In genomic region chr2:239955989-239956817, GRCh38 we compare ENCODE assay signal across 17 cellular contexts.
"Had no signal": no experiment of that assay in that cellular context is flagged by ENCODE, and none has a peak within 500 bp of the region (broad histone marks: within the 10 kb centered on the region; RNA-seq: fewer than 3 reads in every experiment).

No MANE protein-coding gene starts in this region.

- H3K27me3 Mint-ChIP-seq: activated naive CD4-positive, alpha-beta T cell treated with anti-CD3 and anti-CD28 coated beads, Interleukin-2, amount 50 U/mL, for 24 hours; memory B cell; naive thymus-derived CD4-positive, alpha-beta T cell; stimulated activated naive CD8-positive, alpha-beta T cell treated with anti-CD3 and anti-CD28 coated beads, Interleukin-15, Interleukin-2, amounts not matched to agents 100 ng/mL and 50 ng/mL, for 24 hours had no signal

- H3K9me3 Mint-ChIP-seq: activated naive CD4-positive, alpha-beta T cell treated with anti-CD3 and anti-CD28 coated beads, Interleukin-2, amount 50 U/mL, for 24 hours; activated T-cell treated with anti-CD3 and anti-CD28 coated beads, Interleukin-2, amount 50 U/mL, for 72 hours; memory B cell; naive thymus-derived CD4-positive, alpha-beta T cell; stimulated activated naive CD8-positive, alpha-beta T cell treated with anti-CD3 and anti-CD28 coated beads, Interleukin-15, Interleukin-2, amounts not matched to agents 100 ng/mL and 50 ng/mL, for 24 hours had no signal

- H3K27ac ChIP-seq: pancreas, vagina had no signal

- H3K4me3 Mint-ChIP-seq: activated naive CD4-positive, alpha-beta T cell treated with anti-CD3 and anti-CD28 coated beads, Interleukin-2, amount 50 U/mL, for 24 hours; activated T-cell treated with anti-CD3 and anti-CD28 coated beads, Interleukin-2, amount 50 U/mL, for 72 hours; memory B cell; naive thymus-derived CD4-positive, alpha-beta T cell; stimulated activated naive CD8-positive, alpha-beta T cell treated with anti-CD3 and anti-CD28 coated beads, Interleukin-15, Interleukin-2, amounts not matched to agents 100 ng/mL and 50 ng/mL, for 24 hours had no signal

- DNase-seq: activated CD4-positive, alpha-beta T cell treated with anti-CD3 and anti-CD28 coated beads, Interleukin-2, amount 50 U/mL, for 4 hours; activated gamma-delta T cell; activated T-cell treated with anti-CD3 and anti-CD28 coated beads, Interleukin-2, amount 50 U/mL, for 72 hours; foreskin fibroblast; islet precursor cell; naive thymus-derived CD4-positive, alpha-beta T cell; stimulated activated CD4-positive, alpha-beta T cell treated with anti-CD3 and anti-CD28 coated beads, Interleukin-2, amount 100 ng/mL, for 48 hours; SW 1271; T-helper 2 cell; trophoblast cell had no signal

- H3K27ac Mint-ChIP-seq: activated naive CD4-positive, alpha-beta T cell treated with anti-CD3 and anti-CD28 coated beads, Interleukin-2, amount 50 U/mL, for 24 hours; activated T-cell treated with anti-CD3 and anti-CD28 coated beads, Interleukin-2, amount 50 U/mL, for 72 hours; memory B cell; naive thymus-derived CD4-positive, alpha-beta T cell; stimulated activated naive CD8-positive, alpha-beta T cell treated with anti-CD3 and anti-CD28 coated beads, Interleukin-15, Interleukin-2, amounts not matched to agents 100 ng/mL and 50 ng/mL, for 24 hours had no signal

- H3K4me3 ChIP-seq: mucosa of descending colon, pancreas, vagina had no signal

- H3K36me3 ChIP-seq: pancreas had no signal

- ATAC-seq: activated T-cell treated with anti-CD3 and anti-CD28 coated beads, Interleukin-2, amount 50 U/mL, for 72 hours; left lobe of liver; mucosa of descending colon; naive thymus-derived CD4-positive, alpha-beta T cell; pancreas had no signal

- H3K4me1 Mint-ChIP-seq: activated naive CD4-positive, alpha-beta T cell treated with anti-CD3 and anti-CD28 coated beads, Interleukin-2, amount 50 U/mL, for 24 hours had no signal

- H3K9me3 ChIP-seq: mucosa of descending colon, pancreas, vagina had no signal

- H3K4me1 ChIP-seq: pancreas had no signal

- H3K27me3 ChIP-seq: pancreas, vagina had no signal
